In the genomic region with DNA sequence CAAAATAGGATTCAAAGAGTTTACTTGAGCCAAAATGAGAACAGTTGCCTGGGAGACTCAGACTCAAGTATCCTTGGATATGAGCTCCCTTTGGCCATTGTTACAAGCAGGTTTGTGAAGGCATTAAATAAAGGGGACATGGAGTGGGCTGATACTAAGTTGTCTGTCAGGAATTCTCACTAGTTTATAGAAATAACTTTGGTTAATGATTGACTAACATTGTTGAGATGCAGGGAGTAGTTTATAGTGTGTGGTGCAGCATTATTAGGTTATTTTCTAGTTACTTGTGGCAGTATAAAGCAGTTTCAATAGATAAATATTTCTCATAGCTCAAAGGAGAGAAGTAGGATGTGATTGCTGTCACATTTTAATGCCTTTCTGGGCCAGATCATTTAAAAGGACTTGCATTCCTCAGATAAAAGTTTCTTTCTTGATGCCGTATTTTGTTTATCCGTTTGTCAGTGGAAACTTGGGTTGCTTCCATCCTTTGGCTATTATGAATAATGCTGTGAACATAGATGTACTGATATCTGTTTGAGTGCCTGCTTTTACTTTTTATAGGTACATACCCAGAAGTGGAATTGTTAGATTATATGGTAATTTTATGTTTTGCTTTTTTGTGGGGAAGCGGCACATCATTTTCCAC, we compare ENCODE assay signal across 21 cellular contexts. TPM values are rescaled to one million over a fixed set of nuclear protein-coding genes. Genes with fewer than 3 reads are reported as not detected.
A peak's percentile ranks its signal among the peaks of the same experiment; 100 is the strongest.
DNase-seq lines count a peak whose midpoint lies in the region; ATAC-seq and TF ChIP-seq lines count a peak whose summit lies in the region.
"Had no signal": no experiment of that assay in that cellular context is flagged by ENCODE, and none has a peak within 500 bp of the region (broad histone marks: within the 10 kb centered on the region; RNA-seq: fewer than 3 reads in every experiment).

No MANE protein-coding gene starts in this region.

- peaks cover 0 to 21% (median 1%) of the 10 kb centered on the region in 4 donors for H3K4me1 ChIP-seq in Peyer's patch

- POLR2A ChIA-PET in WTC11 (lab: Charles Lee): no interaction called here

- no peak overlapping the region for H3K27ac ChIP-seq in Peyer's patch
- H3K27ac ChIP-seq: C4-2B, psoas muscle, RWPE1 had no signal

- H3K27me3 Mint-ChIP-seq in WTC11 (ENCODE audit: low read depth) (no peaks in the 10 kb centered on the region; the same call in 1 of the 2 replicates), osteocyte (ENCODE audit: unreplicated experiment) (no peaks in the 10 kb centered on the region)
- H3K27me3 Mint-ChIP-seq: activated CD8-positive, alpha-beta T cell treated with anti-CD3 and anti-CD28 coated beads for 36 hours; IgD-negative memory B cell; memory B cell; stimulated activated naive CD8-positive, alpha-beta T cell treated with anti-CD3 and anti-CD28 coated beads, Interleukin-15, Interleukin-2, amounts not matched to agents 100 ng/mL and 50 ng/mL, for 24 hours had no signal

- no peak overlapping the region for H3K4me3 Mint-ChIP-seq in WTC11
- H3K4me3 Mint-ChIP-seq in osteocyte (ENCODE audit: unreplicated experiment): no peak overlapping the region
- H3K4me3 Mint-ChIP-seq: activated CD8-positive, alpha-beta T cell treated with anti-CD3 and anti-CD28 coated beads for 36 hours; IgD-negative memory B cell; memory B cell; stimulated activated naive CD8-positive, alpha-beta T cell treated with anti-CD3 and anti-CD28 coated beads, Interleukin-15, Interleukin-2, amounts not matched to agents 100 ng/mL and 50 ng/mL, for 24 hours had no signal

- peaks cover 23% of the 10 kb centered on the region for H3K4me1 Mint-ChIP-seq in WTC11
- H3K4me1 Mint-ChIP-seq in osteocyte (ENCODE audit: unreplicated experiment): peaks cover 19% of the 10 kb centered on the region

- no peaks in the 10 kb centered on the region for H3K27me3 ChIP-seq in Peyer's patch
- H3K27me3 ChIP-seq: dorsolateral prefrontal cortex, heart left ventricle had no signal

- no peaks in the 10 kb centered on the region for H3K36me3 ChIP-seq in Peyer's patch
- H3K36me3 ChIP-seq: heart left ventricle had no signal

- DNase-seq in DMS53 (lab: John Stamatoyannopoulos, UW) (peak; percentile 54), WTC11 (ENCODE audit: low spot score) (no peak), fibroblast of villous mesenchyme (ENCODE audit: low read depth) (peak; percentile 55), osteocyte (ENCODE audit: extremely low spot score, unreplicated experiment) (no peak), NCI-H1417 treated with DMSO at 0.1 percent for 48 hours (lab: John Stamatoyannopoulos, UW) (no peak), Peyer's patch (no peak)
- DNase-seq: activated CD8-positive, alpha-beta T cell treated with anti-CD3 and anti-CD28 coated beads for 36 hours; activated naive CD4-positive, alpha-beta T cell treated with anti-CD3 and anti-CD28 coated beads, Interleukin-2, amount 50 U/mL, for 16 hours; dorsolateral prefrontal cortex; GF-D8; heart left ventricle; NCI-H524 treated with DMSO at 0.1 percent for 48 hours; psoas muscle; T-helper 9 cell had no signal

- H3K27ac Mint-ChIP-seq in WTC11 (0 out of 2 replicates have a peak overlapping the region, but pooled peaks have one; percentile 26), osteocyte (ENCODE audit: unreplicated experiment) (peak overlapping the region; percentile 1)
- H3K27ac Mint-ChIP-seq: activated CD8-positive, alpha-beta T cell treated with anti-CD3 and anti-CD28 coated beads for 36 hours; memory B cell; stimulated activated naive CD8-positive, alpha-beta T cell treated with anti-CD3 and anti-CD28 coated beads, Interleukin-15, Interleukin-2, amounts not matched to agents 100 ng/mL and 50 ng/mL, for 24 hours had no signal

- H3K36me3 Mint-ChIP-seq in WTC11 (peaks cover 14% of the 10 kb centered on the region), osteocyte (ENCODE audit: unreplicated experiment) (peaks cover 11% of the 10 kb centered on the region)

- CTCF ChIA-PET in WTC11 (lab: Charles Lee): no interaction called here

- no peaks in the 10 kb centered on the region for H3K9me3 ChIP-seq in Peyer's patch
- H3K9me3 ChIP-seq: psoas muscle had no signal

- no peak for TF ChIP-seq POLR2A in Peyer's patch (IDR thresholded peaks at IDR 0.05)

- TF ChIP-seq CTCF in WTC11 (IDR thresholded peaks at IDR 0.05) (no peak), fibroblast of villous mesenchyme (IDR thresholded peaks at IDR 0.05; ENCODE audit: insufficient read depth, low read depth, low read length) (no peak), osteocyte (IDR thresholded peaks at IDR 0.05) (no peak), Peyer's patch (IDR thresholded peaks at IDR 0.05) (no peak)

- H3K4me3 ChIP-seq in fibroblast of villous mesenchyme (ENCODE audit: low read depth, low read length) (no peak overlapping the region), Peyer's patch (no peak overlapping the region)
- H3K4me3 ChIP-seq: heart left ventricle, psoas muscle had no signal

- no peak for ATAC-seq in WTC11
- no peak for ATAC-seq in HG03108 (IDR thresholded peaks at IDR 0.05; ENCODE audit: unreplicated experiment)
- no peak for ATAC-seq in HG03439 (IDR thresholded peaks at IDR 0.05; ENCODE audit: unreplicated experiment)
- ATAC-seq: activated CD8-positive, alpha-beta T cell treated with anti-CD3 and anti-CD28 coated beads for 36 hours; psoas muscle had no signal

- peaks cover 15% of the 10 kb centered on the region for H3K9me3 Mint-ChIP-seq in WTC11
- H3K9me3 Mint-ChIP-seq in osteocyte (ENCODE audit: unreplicated experiment): peaks cover 12% of the 10 kb centered on the region

TF ChIP-seq in WTC11, 78 proteins besides CTCF, POLR2A, EP300 and RAD21:
- TF ChIP-seq NR1H2 (CRISPR knock-in tag; IDR thresholded peaks at IDR 0.05): no peak
- no peak for TF ChIP-seq SMAD3 (CRISPR knock-in tag; IDR thresholded peaks at IDR 0.05; ENCODE audit: borderline replicate concordance)
- no peak for TF ChIP-seq SP1 (CRISPR knock-in tag; conservative IDR thresholded peaks at IDR 0.05)
- TF ChIP-seq GABPB1 (CRISPR knock-in tag; IDR thresholded peaks at IDR 0.05): no peak
- TF ChIP-seq IRF1 (CRISPR knock-in tag; IDR thresholded peaks at IDR 0.05): no peak
- TF ChIP-seq ZNF416 (CRISPR knock-in tag; IDR thresholded peaks at IDR 0.05): no peak
- TF ChIP-seq, protein P1, sequence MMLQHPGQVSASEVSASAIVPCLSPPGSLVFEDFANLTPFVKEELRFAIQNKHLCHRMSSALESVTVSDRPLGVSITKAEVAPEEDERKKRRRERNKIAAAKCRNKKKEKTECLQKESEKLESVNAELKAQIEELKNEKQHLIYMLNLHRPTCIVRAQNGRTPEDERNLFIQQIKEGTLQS (CRISPR knock-in tag; conservative IDR thresholded peaks at IDR 0.05): no peak
- no peak for TF ChIP-seq NFYB (CRISPR knock-in tag; conservative IDR thresholded peaks at IDR 0.05; ENCODE audit: low read depth)
- TF ChIP-seq, protein P2, sequence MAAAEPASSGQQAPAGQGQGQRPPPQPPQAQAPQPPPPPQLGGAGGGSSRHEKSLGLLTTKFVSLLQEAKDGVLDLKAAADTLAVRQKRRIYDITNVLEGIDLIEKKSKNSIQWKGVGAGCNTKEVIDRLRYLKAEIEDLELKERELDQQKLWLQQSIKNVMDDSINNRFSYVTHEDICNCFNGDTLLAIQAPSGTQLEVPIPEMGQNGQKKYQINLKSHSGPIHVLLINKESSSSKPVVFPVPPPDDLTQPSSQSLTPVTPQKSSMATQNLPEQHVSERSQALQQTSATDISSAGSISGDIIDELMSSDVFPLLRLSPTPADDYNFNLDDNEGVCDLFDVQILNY (CRISPR knock-in tag; IDR thresholded peaks at IDR 0.05): no peak
- no peak for TF ChIP-seq TEAD4 (CRISPR knock-in tag; IDR thresholded peaks at IDR 0.05)
- TF ChIP-seq ATF1 (CRISPR knock-in tag; IDR thresholded peaks at IDR 0.05): no peak
- TF ChIP-seq CBFB (CRISPR knock-in tag; IDR thresholded peaks at IDR 0.05; ENCODE audit: low read depth): no peak
- no peak for TF ChIP-seq OVOL2 (CRISPR knock-in tag; IDR thresholded peaks at IDR 0.05; ENCODE audit: borderline replicate concordance)

RNA-seq across cellular contexts. Expression of gene AP3S1, which starts 9.2 kb away (rescaled TPM):
- total RNA-seq in WTC11 (2021): 60.8 to 78.5 TPM (median 71.2 TPM) in 3 replicates
- total RNA-seq in fibroblast of villous mesenchyme: 86.7 and 126 TPM in 2 replicates
- total RNA-seq in osteocyte: 97.6 and 102 TPM in 2 replicates
- 100 to 1,000 TPM in 1 of 4 donors, 10 to 100 TPM in 3; 47.2 to 113 (median 77.9) TPM for total RNA-seq in Peyer's patch

RNA-seq across cellular contexts. Expression of gene ATG12, which starts 9.5 kb away (rescaled TPM):
- 38.3 to 40.1 TPM (median 39.9 TPM) in 3 replicates for total RNA-seq in WTC11 (2021)
- 64.7 and 65.6 TPM in 2 replicates for total RNA-seq in fibroblast of villous mesenchyme
- total RNA-seq in osteocyte: 51.2 and 52.4 TPM in 2 replicates
- total RNA-seq in Peyer's patch: 10 to 100 TPM; 37.1 to 46.1 (median 41.8) TPM

RNA-seq across cellular contexts. Expression of gene CDO1, which starts 34.4 kb away (rescaled TPM):
- total RNA-seq in WTC11 (2021): 13.2 to 22.7 TPM (median 20.0 TPM) in 3 replicates
- 0.32 and 2.6 TPM in 2 replicates for total RNA-seq in fibroblast of villous mesenchyme
- 6.6 and 6.9 TPM in 2 replicates for total RNA-seq in osteocyte
- total RNA-seq in Peyer's patch: 10 to 100 TPM in 1 of 4 donors, 1 to 10 TPM in 3; 1.2 to 10.7 (median 3.2) TPM

Comparison
In these comparisons a context has a peak if more than half of its experiments do, and no peak if none do; other contexts are left out.
1. DNase-seq: peak in DMS53 (single experiment) and fibroblast of villous mesenchyme (single experiment); none in WTC11 (single experiment), osteocyte (single experiment), NCI-H1417 treated with DMSO at 0.1 percent for 48 hours (single experiment) and Peyer's patch (0 of 3).